Comparison of ENCODE assay signal across 30 cellular contexts in genomic region chr14:96482986-96483385, GRCh38.
"Had no signal": no experiment of that assay in that cellular context is flagged by ENCODE, and none has a peak within 500 bp of the region (broad histone marks: within the 10 kb centered on the region; RNA-seq: fewer than 3 reads in every experiment).

No MANE protein-coding gene starts in this region.

- H3K4me3 Mint-ChIP-seq: memory B cell; mesothelial cell of epicardium; naive B cell; natural killer cell treated with Interleukin-12 subunit alpha and Interleukin-12 subunit beta and Interleukin-15 and Interleukin-18, amount 100 ng/mL, for 72 hours; neural crest cell; stimulated activated effector memory CD8-positive, alpha-beta T cell treated with anti-CD3 and anti-CD28 coated beads, Interleukin-12 subunit alpha, Interleukin-12 subunit beta, amount 100 ng/mL, for 72 hours had no signal

- FAIRE-seq: colon, kidney, small intestine, urothelium cell line had no signal

- H3K36me3 ChIP-seq: gastroesophageal sphincter, heart left ventricle, right lobe of liver, thoracic aorta, tibial nerve, upper lobe of left lung had no signal

- H3K4me3 ChIP-seq: dorsolateral prefrontal cortex, gastroesophageal sphincter, heart left ventricle, hepatocyte, lung, mucosa of descending colon, right lobe of liver, thoracic aorta, tibial nerve, upper lobe of left lung had no signal

- DNase-seq: dorsolateral prefrontal cortex; effector CD4-positive, alpha-beta T cell; foreskin keratinocyte; heart left ventricle; kidney; mucosa of descending colon; naive B cell; right lobe of liver; small intestine; stimulated activated CD4-positive, alpha-beta T cell treated with anti-CD3 and anti-CD28 coated beads, Interleukin-1b, Interleukin-23, amount 100 ng/mL, for 48 hours; stimulated activated CD4-positive, alpha-beta T cell treated with anti-CD3 and anti-CD28 coated beads, Interleukin-4, amount 100 ng/mL, for 1 hour; stimulated activated naive CD4-positive, alpha-beta T cell treated with Interleukin-2 at 50 U/mL for 16 hours; substantia nigra; upper lobe of left lung had no signal

- ATAC-seq: esophagus mucosa; foreskin keratinocyte; gastroesophageal sphincter; heart left ventricle; left lobe of liver; mucosa of descending colon; natural killer cell treated with Interleukin-12 subunit alpha and Interleukin-12 subunit beta and Interleukin-15 and Interleukin-18, amount 100 ng/mL, for 72 hours; right lobe of liver; stimulated activated effector memory CD8-positive, alpha-beta T cell treated with anti-CD3 and anti-CD28 coated beads, Interleukin-12 subunit alpha, Interleukin-12 subunit beta, amount 100 ng/mL, for 72 hours had no signal

- H3K9ac ChIP-seq: parathyroid adenoma had no signal

- H3K36me3 Mint-ChIP-seq: memory B cell; mesothelial cell of epicardium; natural killer cell treated with Interleukin-12 subunit alpha and Interleukin-12 subunit beta and Interleukin-15 and Interleukin-18, amount 100 ng/mL, for 72 hours; stimulated activated effector memory CD8-positive, alpha-beta T cell treated with anti-CD3 and anti-CD28 coated beads, Interleukin-12 subunit alpha, Interleukin-12 subunit beta, amount 100 ng/mL, for 72 hours had no signal

- H3K9me3 Mint-ChIP-seq: memory B cell; mesothelial cell of epicardium; natural killer cell treated with Interleukin-12 subunit alpha and Interleukin-12 subunit beta and Interleukin-15 and Interleukin-18, amount 100 ng/mL, for 72 hours; neural crest cell; stimulated activated effector memory CD8-positive, alpha-beta T cell treated with anti-CD3 and anti-CD28 coated beads, Interleukin-12 subunit alpha, Interleukin-12 subunit beta, amount 100 ng/mL, for 72 hours had no signal

- H3K27ac Mint-ChIP-seq: memory B cell; mesothelial cell of epicardium; natural killer cell treated with Interleukin-12 subunit alpha and Interleukin-12 subunit beta and Interleukin-15 and Interleukin-18, amount 100 ng/mL, for 72 hours; progenitor cell of endocrine pancreas; stimulated activated effector memory CD8-positive, alpha-beta T cell treated with anti-CD3 and anti-CD28 coated beads, Interleukin-12 subunit alpha, Interleukin-12 subunit beta, amount 100 ng/mL, for 72 hours had no signal

- H3K9me3 ChIP-seq: gastroesophageal sphincter, heart left ventricle, mucosa of descending colon, right lobe of liver, thoracic aorta, tibial nerve, upper lobe of left lung had no signal

- H3K4me2 ChIP-seq: hepatocyte had no signal

- H2AFZ ChIP-seq: hepatocyte, parathyroid adenoma had no signal

- H3K4me1 ChIP-seq: foreskin keratinocyte, gastroesophageal sphincter, heart left ventricle, parathyroid adenoma, right lobe of liver, tibial nerve, upper lobe of left lung had no signal

- H3K27me3 Mint-ChIP-seq: naive B cell, progenitor cell of endocrine pancreas had no signal

- H3K27me3 ChIP-seq: dorsolateral prefrontal cortex, foreskin keratinocyte, heart left ventricle, hepatocyte, right lobe of liver, tibial nerve, upper lobe of left lung had no signal

- H3K4me1 Mint-ChIP-seq: memory B cell; mesothelial cell of epicardium; neural crest cell; stimulated activated effector memory CD8-positive, alpha-beta T cell treated with anti-CD3 and anti-CD28 coated beads, Interleukin-12 subunit alpha, Interleukin-12 subunit beta, amount 100 ng/mL, for 72 hours had no signal

- H3K79me2 ChIP-seq: hepatocyte, parathyroid adenoma had no signal

- H3K27ac ChIP-seq: dorsolateral prefrontal cortex, foreskin keratinocyte, gastroesophageal sphincter, heart left ventricle, hepatocyte, parathyroid adenoma, right lobe of liver, thoracic aorta, tibial nerve, upper lobe of left lung had no signal
